8 cellular contexts compared by ENCODE assay signal in genomic region chr1:32817159-32817814, GRCh38. TPM values are rescaled to one million over a fixed set of nuclear protein-coding genes. Genes with fewer than 3 reads are reported as not detected.
DNase-seq lines count a peak whose midpoint lies in the region; ATAC-seq and TF ChIP-seq lines count a peak whose summit lies in the region.

TSS of gene S100PBP (plus strand) at chr1:32817653. CDS start at chr1:32826100, 8,447 bp downstream.
TSS of gene YARS1 (minus strand) at chr1:32817358. CDS start at chr1:32817244, 114 bp downstream.

- intact Hi-C loops in dendritic cell treated with granulocyte-macrophage colony-stimulating factor and Interleukin-4, amounts not matched to agents 40 ng/mL and 50 ng/mL, for 4 days (cut with micrococcal nuclease), result no loop called here
- intact Hi-C loops in left lung (cut with DNase I), result no loop called here

- no peaks in the 10 kb centered on the region for H3K9me3 ChIP-seq in left lung

- H3K27ac ChIP-seq in left lung, result peak within 1 kb of the TSS; percentile 94

- no peaks in the 10 kb centered on the region for H3K27me3 Mint-ChIP-seq in dendritic cell treated with granulocyte-macrophage colony-stimulating factor and Interleukin-4, amounts not matched to agents 40 ng/mL and 50 ng/mL, for 4 days

- DNase-seq in C1 segment of cervical spinal cord (lab: John Stamatoyannopoulos, UW) (peak; percentile 91 to 100 (median 98)), NCI-H748 treated with DMSO at 0.1 percent for 48 hours (lab: John Stamatoyannopoulos, UW) (peak; percentile 87), left lung (peak; percentile 100)
- DNase-seq in activated CD4-positive, alpha-beta T cell treated with anti-CD3 and anti-CD28 coated beads, Interleukin-2, amount 50 U/mL, for 24 hours (ENCODE audit: low read depth in 1 of 2, low spot score in 1 of 2), result peak; percentile 100
- DNase-seq in stimulated activated CD4-positive, alpha-beta T cell treated with anti-CD3 and anti-CD28 coated beads, Interleukin-2, amount 100 ng/mL, for 48 hours, result peak; percentile 99 to 100

- H3K4me3 ChIP-seq in left lung, result peak within 1 kb of the TSS; percentile 95 to 99

- peaks cover 35% of the 10 kb centered on the region for H3K36me3 Mint-ChIP-seq in dendritic cell treated with granulocyte-macrophage colony-stimulating factor and Interleukin-4, amounts not matched to agents 40 ng/mL and 50 ng/mL, for 4 days (ENCODE audit: low read depth)

- H3K9me3 Mint-ChIP-seq in dendritic cell treated with granulocyte-macrophage colony-stimulating factor and Interleukin-4, amounts not matched to agents 40 ng/mL and 50 ng/mL, for 4 days, result no peaks in the 10 kb centered on the region

- TF ChIP-seq CTCF in left lung (IDR thresholded peaks at IDR 0.05), result no peak

- H3K4me1 Mint-ChIP-seq in dendritic cell treated with granulocyte-macrophage colony-stimulating factor and Interleukin-4, amounts not matched to agents 40 ng/mL and 50 ng/mL, for 4 days (ENCODE audit: low read depth), result peaks cover 47% of the 10 kb centered on the region

- H3K4me3 Mint-ChIP-seq in dendritic cell treated with granulocyte-macrophage colony-stimulating factor and Interleukin-4, amounts not matched to agents 40 ng/mL and 50 ng/mL, for 4 days, result peak within 1 kb of the TSS; percentile 94

- no peaks in the 10 kb centered on the region for H3K27me3 ChIP-seq in left lung

- peaks cover 19 to 55% of the 10 kb centered on the region in 2 donors for H3K4me1 ChIP-seq in left lung

- peak; percentile 87 for ATAC-seq in GM19372 (IDR thresholded peaks at IDR 0.05; ENCODE audit: low read depth, unreplicated experiment)
- ATAC-seq in HG03558 (IDR thresholded peaks at IDR 0.05; ENCODE audit: extremely low read depth, unreplicated experiment), result peak; percentile 61
- ATAC-seq in left lung, result peak; percentile 97

- peaks cover 0 to 6% of the 10 kb centered on the region in 2 donors for H3K36me3 ChIP-seq in left lung

- H3K27ac Mint-ChIP-seq in dendritic cell treated with granulocyte-macrophage colony-stimulating factor and Interleukin-4, amounts not matched to agents 40 ng/mL and 50 ng/mL, for 4 days, result peak within 1 kb of the TSS; percentile 93

RNA-seq across cellular contexts. Expression of gene S100PBP, which starts in this region (rescaled TPM):
- 10 to 100 TPM; 32.3 to 35.0 TPM for total RNA-seq in left lung

RNA-seq across cellular contexts. Expression of gene YARS1, which starts in this region (rescaled TPM):
- total RNA-seq in left lung, result 100 to 1,000 TPM in 1 of 2 donors, 10 to 100 TPM in 1; 80.7 to 126 TPM

Comparison
In these comparisons a context has a peak if more than half of its experiments do, and no peak if none do; other contexts are left out.
1. Peak in every context shown above with its lines: DNase-seq, ATAC-seq, H3K4me3 ChIP-seq and H3K27ac ChIP-seq.